10 cellular contexts compared by ENCODE assay signal in genomic region chr22:46087336-46087690, GRCh38.
DNase-seq lines count a peak whose midpoint lies in the region; TF ChIP-seq lines count a peak whose summit lies in the region.
"Had no signal": no experiment of that assay in that cellular context is flagged by ENCODE, and none has a peak within 500 bp of the region (broad histone marks: within the 10 kb centered on the region; RNA-seq: fewer than 3 reads in every experiment).

No MANE protein-coding gene starts in this region.

- H3K9ac ChIP-seq in mucosa of rectum (ENCODE audit: low read depth in 1 of 2, low read length in 2 of 2), result peak overlapping the region; percentile 0 to 32

- H3K9me3 ChIP-seq in mucosa of rectum (ENCODE audit: control insufficient read depth in 2 of 2, low read length in 2 of 2) (no peaks in the 10 kb centered on the region), tibial artery (no peaks in the 10 kb centered on the region)

- H3K4me3 ChIP-seq in LNCaP clone FGC (ENCODE audit: low read depth, low read length) (peak overlapping the region; percentile 95), mucosa of rectum (ENCODE audit: low read length in 2 of 2) (peak overlapping the region in 1 of 2 donors; percentile 26), tibial artery (peak overlapping the region; percentile 27 to 40)

- peaks cover 2% of the 10 kb centered on the region for H3K36me3 Mint-ChIP-seq in chondrocyte (ENCODE audit: low read depth)
- no peaks in the 10 kb centered on the region for H3K36me3 Mint-ChIP-seq in progenitor cell of endocrine pancreas (ENCODE audit: insufficient read depth)
- H3K36me3 Mint-ChIP-seq: activated naive CD8-positive, alpha-beta T cell had no signal

- H3K36me3 ChIP-seq in mucosa of rectum (ENCODE audit: control insufficient read depth in 2 of 2, insufficient read depth in 2 of 2, low read length in 2 of 2) (peaks cover 12 to 32% of the 10 kb centered on the region in 2 donors), tibial artery (peaks cover 0 to 26% (median 7%) of the 10 kb centered on the region in 3 donors)

- no peak overlapping the region for H3K4me3 Mint-ChIP-seq in chondrocyte (ENCODE audit: unreplicated experiment)
- H3K4me3 Mint-ChIP-seq in progenitor cell of endocrine pancreas (ENCODE audit: low read depth), result no peak overlapping the region
- H3K4me3 Mint-ChIP-seq: activated naive CD8-positive, alpha-beta T cell had no signal

- H3K4me1 Mint-ChIP-seq in chondrocyte (ENCODE audit: low read depth), result peaks cover 59% of the 10 kb centered on the region
- H3K4me1 Mint-ChIP-seq in progenitor cell of endocrine pancreas (ENCODE audit: low read depth), result no peaks in the 10 kb centered on the region

- H3K27ac Mint-ChIP-seq in chondrocyte (ENCODE audit: unreplicated experiment) (peak overlapping the region; percentile 92), progenitor cell of endocrine pancreas (no peak overlapping the region)
- H3K27ac Mint-ChIP-seq: activated naive CD8-positive, alpha-beta T cell had no signal

- intact Hi-C loops in tibial artery (cut with DNase I; ENCODE audit: low total_unique reads), result no loop called here

- H3K27ac ChIP-seq in mucosa of rectum (ENCODE audit: low read depth in 2 of 2, low read length in 2 of 2) (peak overlapping the region; percentile 51 to 91), tibial artery (peak overlapping the region; percentile 97 to 99)

- no peak for DNase-seq in LNCaP clone FGC (ENCODE audit: low read depth)
- DNase-seq in chondrocyte (ENCODE audit: low spot score), result no peak
- no peak for DNase-seq in tibial artery
- DNase-seq in NCI-H2107 treated with DMSO at 0.1 percent for 48 hours (lab: John Stamatoyannopoulos, UW; ENCODE audit: unreplicated experiment), result no peak
- no peak for DNase-seq in progenitor cell of endocrine pancreas (ENCODE audit: low spot score, unreplicated experiment)
- DNase-seq in activated gamma-delta T cell (lab: John Stamatoyannopoulos, UW), result no peak
- DNase-seq in C1 segment of cervical spinal cord (lab: John Stamatoyannopoulos, UW), result no peak
- DNase-seq: NCI-H748 treated with DMSO at 0.1 percent for 48 hours had no signal

- TF ChIP-seq CTCF in LNCaP clone FGC (IDR thresholded peaks at IDR 0.05; ENCODE audit: control insufficient read depth, extremely low read depth, insufficient read depth) (no peak), chondrocyte (IDR thresholded peaks at IDR 0.05) (no peak), tibial artery (IDR thresholded peaks at IDR 0.05) (no peak), progenitor cell of endocrine pancreas (IDR thresholded peaks at IDR 0.05; ENCODE audit: unreplicated experiment) (no peak)

- H3K4me1 ChIP-seq in mucosa of rectum (ENCODE audit: control insufficient read depth in 2 of 2, insufficient read depth in 2 of 2, low read length in 2 of 2) (peaks cover 70 to 72% of the 10 kb centered on the region in 2 donors), tibial artery (peaks cover 20 to 100% (median 96%) of the 10 kb centered on the region in 4 donors)

- H3K27me3 Mint-ChIP-seq in chondrocyte (ENCODE audit: low read depth) (no peaks in the 10 kb centered on the region), progenitor cell of endocrine pancreas (peaks cover 37% of the 10 kb centered on the region)
- H3K27me3 Mint-ChIP-seq: activated naive CD8-positive, alpha-beta T cell had no signal

- no peaks in the 10 kb centered on the region for H3K27me3 ChIP-seq in mucosa of rectum (ENCODE audit: control insufficient read depth in 2 of 2, insufficient read depth in 2 of 2, low read length in 2 of 2)
- no peaks in the 10 kb centered on the region for H3K27me3 ChIP-seq in tibial artery

- no peaks in the 10 kb centered on the region for H3K9me3 Mint-ChIP-seq in chondrocyte (ENCODE audit: low read depth)
- H3K9me3 Mint-ChIP-seq in progenitor cell of endocrine pancreas (ENCODE audit: low read depth), result no peaks in the 10 kb centered on the region
